ENCODE assay signal across 13 cellular contexts in genomic region chr2:160453111-160453820, GRCh38. TPM values are rescaled to one million over a fixed set of nuclear protein-coding genes. Genes with fewer than 3 reads are reported as not detected.
DNase-seq lines count a peak whose midpoint lies in the region; ATAC-seq, FAIRE-seq and TF ChIP-seq lines count a peak whose summit lies in the region.
"Had no signal": no experiment of that assay in that cellular context is flagged by ENCODE, and none has a peak within 500 bp of the region (broad histone marks: within the 10 kb centered on the region; RNA-seq: fewer than 3 reads in every experiment).

No MANE protein-coding gene starts in this region.

- H3K79me1 ChIP-seq in IMR-90 (ENCODE audit: low read depth in 1 of 2, low read length in 2 of 2): peaks cover 33 to 72% of the 10 kb centered on the region in 2 experiments

- ATAC-seq in HepG2: no peak
- no peak for ATAC-seq in right lobe of liver
- ATAC-seq in IMR-90 (ENCODE audit: low read depth): no peak
- ATAC-seq in GM21576 (IDR thresholded peaks at IDR 0.05; ENCODE audit: unreplicated experiment): no peak
- ATAC-seq in GM21717 (IDR thresholded peaks at IDR 0.05; ENCODE audit: unreplicated experiment): no peak
- ATAC-seq in HG02623 (IDR thresholded peaks at IDR 0.05; ENCODE audit: unreplicated experiment): no peak
- ATAC-seq: GM23338 had no signal

- TF ChIP-seq CTCF in HepG2 (CRISPR knock-in tag; IDR thresholded peaks at IDR 0.05) (no peak), right lobe of liver (IDR thresholded peaks at IDR 0.05) (no peak), IMR-90 (conservative IDR thresholded peaks at IDR 0.05; ENCODE audit: low read depth, low read length) (no peak), esophagus muscularis mucosa (IDR thresholded peaks at IDR 0.05) (no peak), uterus (IDR thresholded peaks at IDR 0.05) (no peak)

- intact Hi-C loops in HepG2 (cut with micrococcal nuclease; ENCODE audit: unreplicated experiment): no loop called here
- intact Hi-C loops in right lobe of liver (cut with DNase I): no loop called here
- intact Hi-C loops in IMR-90 (cut with micrococcal nuclease): no loop called here
- intact Hi-C loops in esophagus muscularis mucosa (cut with DNase I): no loop called here
- intact Hi-C loops in uterus (cut with DNase I; ENCODE audit: low total_unique reads): no loop called here

- H3K4ac ChIP-seq in IMR-90 (ENCODE audit: low read depth, low read length): no peak overlapping the region

- H3K56ac ChIP-seq in IMR-90 (ENCODE audit: extremely low read depth, insufficient read depth, low read length): no peak overlapping the region

- no peak overlapping the region; the same call in 1 of the 2 replicates for H4K91ac ChIP-seq in IMR-90 (ENCODE audit: insufficient read depth, low read depth, low read length)

- peaks cover 28% of the 10 kb centered on the region for H3K79me2 ChIP-seq in HepG2 (ENCODE audit: insufficient read depth, low read length)

- peaks cover 14% of the 10 kb centered on the region for H3K9me1 ChIP-seq in IMR-90 (ENCODE audit: insufficient read depth, low read length)

- FAIRE-seq in HepG2 (lab: Jason Lieb, UNC): no peak
- FAIRE-seq: A204.1 had no signal

- H2BK5ac ChIP-seq in IMR-90 (ENCODE audit: low read depth, low read length, poor library complexity, severe bottlenecking): peak overlapping the region; percentile 41

- H3K9ac ChIP-seq in HepG2 (ENCODE audit: insufficient read depth, low read depth, low read length) (no peak overlapping the region), IMR-90 (ENCODE audit: low read depth, low read length) (no peak overlapping the region)

- peak overlapping the region; percentile 37 for H2AK5ac ChIP-seq in IMR-90 (ENCODE audit: low read depth, low read length)

- TF ChIP-seq EP300 in HepG2 (IDR thresholded peaks at IDR 0.05; ENCODE audit: low read depth in 2 of 2, low read length in 2 of 2): no peak
- TF ChIP-seq EP300 in HepG2 (CRISPR knock-in tag; IDR thresholded peaks at IDR 0.05; ENCODE audit: borderline replicate concordance): no peak
- TF ChIP-seq EP300 in esophagus muscularis mucosa (IDR thresholded peaks at IDR 0.05): no peak

- in situ Hi-C loops in HepG2 (cut with HindIII; ENCODE audit: extremely low pct_ligation_motif_present, low pct_unique_long_range_greater_than_20kb): no loop called here
- in situ Hi-C loops in IMR-90 (cut with MboI; ENCODE audit: low sequenced_read_pairs): no loop called here

- H2AK9ac ChIP-seq in IMR-90 (replicated peaks; ENCODE audit: low read depth, low read length, poor library complexity): no peak overlapping the region

- H2BK15ac ChIP-seq in IMR-90 (ENCODE audit: low read depth, low read length): no peak overlapping the region

- H4K8ac ChIP-seq in IMR-90 (ENCODE audit: low read depth in 2 of 2, low read length in 2 of 2): peak overlapping the region in 1 of 2 experiments; percentile 12; a peak in 3 of 4 replicates

- no peaks in the 10 kb centered on the region; a peak in 2 of 5 replicates for H3K36me3 ChIP-seq in HepG2 (replicated peaks in 1 of 2; ENCODE audit: control insufficient read depth in 1 of 2, insufficient read depth in 2 of 2, low read length in 2 of 2)
- H3K36me3 ChIP-seq in right lobe of liver: no peaks in the 10 kb centered on the region
- H3K36me3 ChIP-seq in IMR-90 (ENCODE audit: control insufficient read depth, insufficient read depth, low read length): peaks cover 4% of the 10 kb centered on the region; the same call in 1 of the 2 replicates
- no peaks in the 10 kb centered on the region for H3K36me3 ChIP-seq in esophagus muscularis mucosa
- H3K36me3 ChIP-seq in uterus: no peaks in the 10 kb centered on the region
- H3K36me3 ChIP-seq: BE2C had no signal

- TSS peak; percentile 23 for BruUV-seq in HepG2 (replicated peaks; lab: Mats Ljungman, UMichigan)
- BruUV-seq in IMR-90 (replicated peaks; lab: Mats Ljungman, UMichigan): no TSS peak

- H3K27ac ChIP-seq in HepG2 (ENCODE audit: extremely low read length, insufficient read depth, low read length) (no peak overlapping the region), right lobe of liver (no peak overlapping the region), IMR-90 (ENCODE audit: insufficient read depth, low read length) (no peak overlapping the region), esophagus muscularis mucosa (replicated peaks in 1 of 4) (peak overlapping the region in 3 of 4 donors; percentile 21 to 51 (median 42)), uterus (peak overlapping the region; percentile 40 to 46)

- dilution Hi-C loops in IMR-90 (cut with HindIII; ENCODE audit: low sequenced_read_pairs, unreplicated experiment): no loop called here

- H3K4me3 ChIP-seq in HepG2 (replicated peaks in 1 of 3; ENCODE audit: insufficient read depth in 1 of 3, low read depth in 2 of 3, low read length in 3 of 3) (no peak overlapping the region), right lobe of liver (no peak overlapping the region), IMR-90 (ENCODE audit: insufficient read depth, low read depth, low read length) (no peak overlapping the region), esophagus muscularis mucosa (no peak overlapping the region), uterus (no peak overlapping the region)
- H3K4me3 ChIP-seq: GM23338 had no signal

- no peak overlapping the region for H3K4me2 ChIP-seq in HepG2 (ENCODE audit: low read depth, low read length)
- no peak overlapping the region for H3K4me2 ChIP-seq in IMR-90 (ENCODE audit: low read depth, low read length)
- H3K4me2 ChIP-seq: GM23338 had no signal

- H4K5ac ChIP-seq in IMR-90 (ENCODE audit: low read depth, low read length): peak overlapping the region; percentile 12; the same call in 1 of the 2 replicates

- CTCF ChIA-PET in HepG2 (lab: Yijun Ruan, JAX; ENCODE audit: low intra/inter-chr PET ratio, low total read pairs) (no interaction called here), IMR-90 (lab: Yijun Ruan, JAX) (interaction anchor here (0.5 kb wide), 1 partner anchor 462 kb away, joined by 3 read pairs; no protein-coding TSS in a partner anchor)

- H2AFZ ChIP-seq in HepG2 (ENCODE audit: low read length): no peak overlapping the region
- H2AFZ ChIP-seq in IMR-90 (replicated peaks; ENCODE audit: low read length, poor library complexity): no peak overlapping the region
- H2AFZ ChIP-seq: GM23338 had no signal

- peaks cover 47% of the 10 kb centered on the region for H4K20me1 ChIP-seq in HepG2 (ENCODE audit: insufficient read depth, low read length)
- peaks cover 25% of the 10 kb centered on the region for H4K20me1 ChIP-seq in IMR-90 (ENCODE audit: insufficient read depth, low read length)

- H3K27me3 ChIP-seq in HepG2 (ENCODE audit: control insufficient read depth in 1 of 2, insufficient read depth in 2 of 2, low read length in 2 of 2): no peaks in the 10 kb centered on the region
- no peaks in the 10 kb centered on the region for H3K27me3 ChIP-seq in right lobe of liver
- H3K27me3 ChIP-seq in IMR-90 (ENCODE audit: control insufficient read depth, insufficient read depth, low read length): no peaks in the 10 kb centered on the region
- no peaks in the 10 kb centered on the region for H3K27me3 ChIP-seq in esophagus muscularis mucosa
- no peaks in the 10 kb centered on the region for H3K27me3 ChIP-seq in uterus
- H3K27me3 ChIP-seq: BE2C had no signal

- no peak for TF ChIP-seq POLR2A in HepG2 (IDR thresholded peaks at IDR 0.05; ENCODE audit: insufficient read depth in 1 of 2, low read depth in 2 of 2, low read length in 2 of 2)
- TF ChIP-seq POLR2A in right lobe of liver (IDR thresholded peaks at IDR 0.05): no peak
- no peak for TF ChIP-seq POLR2A in IMR-90 (IDR thresholded peaks at IDR 0.05; ENCODE audit: low read depth, low read length)
- TF ChIP-seq POLR2A in esophagus muscularis mucosa (IDR thresholded peaks at IDR 0.05; ENCODE audit: low read depth): no peak
- no peak for TF ChIP-seq POLR2A in uterus (IDR thresholded peaks at IDR 0.05)

- POLR2A ChIA-PET in HepG2 (lab: Yijun Ruan, JAX): no interaction called here
- POLR2A ChIA-PET in IMR-90 (lab: Charles Lee; ENCODE audit: unreplicated experiment): no interaction called here

- DNase-seq in HepG2 (ENCODE audit: low spot score): no peak
- no peak for DNase-seq in right lobe of liver
- no peak for DNase-seq in IMR-90
- no peak for DNase-seq in esophagus muscularis mucosa (ENCODE audit: extremely low spot score)
- DNase-seq in uterus: no peak
- DNase-seq: BE2C; CD8-positive, alpha-beta memory T cell; H7 had no signal

- H3K4me1 ChIP-seq in HepG2 (ENCODE audit: insufficient read depth, low read length) (peaks cover 20% of the 10 kb centered on the region), right lobe of liver (peaks cover 0 to 40% (median 13%) of the 10 kb centered on the region in 4 donors), IMR-90 (ENCODE audit: control insufficient read depth, insufficient read depth, low read length) (peaks cover 14% of the 10 kb centered on the region), esophagus muscularis mucosa (peaks cover 56 to 70% (median 67%) of the 10 kb centered on the region in 4 donors), uterus (peaks cover 0 to 7% of the 10 kb centered on the region in 2 donors)
- H3K4me1 ChIP-seq: BE2C had no signal

- WGBS in HepG2 (ENCODE audit: low lambda C conversion rate): 86% methylated on average over 3 of the region's 3 CpGs
- WGBS in right lobe of liver (ENCODE audit: insufficient coverage, low coverage, low lambda C conversion rate, missing lambda C conversion rate): 74% methylated on average over 3 of the region's 3 CpGs
- 83% methylated on average over 1 of the region's 3 CpGs; no CpG with 5 or more reads in 1 of the 2 experiments for WGBS in IMR-90 (ENCODE audit: extremely low coverage in 2 of 2, insufficient read length in 1 of 2), 2 experiments
- 70% methylated on average over 3 of the region's 3 CpGs for WGBS in esophagus muscularis mucosa

- H3K9me3 ChIP-seq in HepG2 (ENCODE audit: low read length) (no peaks in the 10 kb centered on the region), right lobe of liver (no peaks in the 10 kb centered on the region), IMR-90 (ENCODE audit: control insufficient read depth, insufficient read depth, low read length) (no peaks in the 10 kb centered on the region), esophagus muscularis mucosa (no peaks in the 10 kb centered on the region), uterus (no peaks in the 10 kb centered on the region)
- H3K9me3 ChIP-seq: BE2C had no signal

- TF ChIP-seq RAD21 in HepG2 (CRISPR knock-in tag; IDR thresholded peaks at IDR 0.05) (no peak), IMR-90 (IDR thresholded peaks at IDR 0.05; ENCODE audit: low read length) (no peak)

- H3K18ac ChIP-seq in IMR-90 (ENCODE audit: low read depth, low read length): peak overlapping the region; percentile 75; the same call in 1 of the 2 replicates

- no peak overlapping the region for H3K23ac ChIP-seq in IMR-90 (ENCODE audit: low read depth, low read length)

- no peak overlapping the region for H3K14ac ChIP-seq in IMR-90 (replicated peaks; ENCODE audit: low read depth, low read length)

- H2BK120ac ChIP-seq in IMR-90 (ENCODE audit: low read depth, low read length): no peak overlapping the region

- H2BK20ac ChIP-seq in IMR-90 (ENCODE audit: low read depth, low read length): no peak overlapping the region

RNA-seq across cellular contexts. Expression of gene RBMS1, which starts 40.3 kb away (rescaled TPM):
- total RNA-seq in HepG2 (2016; rRNA removed; fragmentation: Illumina TruSeq; extraction: Trizol) (52.1 and 55.5 TPM in 2 replicates), right lobe of liver (10 to 100 TPM in 4 of 6 experiments, 1 to 10 TPM in 2; 8.5 to 21.4 (median 14.3) TPM), IMR-90 (2012; rRNA removed) (64.9 and 73.6 TPM in 2 replicates), esophagus muscularis mucosa (100 to 1,000 TPM in 1 of 4 donors, 10 to 100 TPM in 3; 86.8 to 116 (median 93.1) TPM), uterus (100 to 1,000 TPM in 2 of 4 donors, 10 to 100 TPM in 2; 30.5 to 149 (median 88.9) TPM)
- 4.1 and 5.2 TPM in 2 replicates for total RNA-seq in HepG2 (2016; cell fraction: cytosol; rRNA removed; fragmentation: Illumina TruSeq; extraction: Trizol; ENCODE audit: low read depth)
- total RNA-seq in HepG2 (2016; cell fraction: insoluble cytoplasmic fraction; rRNA removed; fragmentation: Illumina TruSeq; extraction: Trizol): 51.6 and 52.5 TPM in 2 replicates
- 18.5 and 21.0 TPM in 2 replicates for total RNA-seq in HepG2 (2016; cell fraction: membrane; rRNA removed; fragmentation: Illumina TruSeq; extraction: Trizol)
- 44.0 and 59.0 TPM in 2 replicates for total RNA-seq in HepG2 (2016; cell fraction: nucleus; rRNA removed; fragmentation: Illumina TruSeq; extraction: Trizol)
- polyA plus RNA-seq in HepG2 (2011; rRNA removed) (82.9 and 110 TPM in 2 replicates), IMR-90 (2012; rRNA removed) (43.5 and 45.9 TPM in 2 replicates)
- polyA plus RNA-seq in HepG2 (2011; cell fraction: cytosol; rRNA removed): 71.0 and 80.7 TPM in 2 replicates
- polyA plus RNA-seq in HepG2 (2011; cell fraction: nucleus; rRNA removed): 50.6 and 54.0 TPM in 2 replicates
- 70.0 and 92.2 TPM in 2 replicates for polyA plus RNA-seq in HepG2 (2012)
- 2.6 and 2.7 TPM in 2 replicates for polyA plus RNA-seq in HepG2 (2016; cell fraction: cytosol; fragmentation: Illumina TruSeq; extraction: Trizol; ENCODE audit: low read depth)
- polyA plus RNA-seq in HepG2 (2016; cell fraction: insoluble cytoplasmic fraction; fragmentation: Illumina TruSeq; extraction: Trizol; ENCODE audit: low read depth): 51.8 and 60.2 TPM in 2 replicates
- 10.2 and 12.3 TPM in 2 replicates for polyA plus RNA-seq in HepG2 (2016; cell fraction: membrane; fragmentation: Illumina TruSeq; extraction: Trizol; ENCODE audit: low read depth)
- 43.3 and 48.9 TPM in 2 replicates for polyA plus RNA-seq in HepG2 (2016; cell fraction: nucleus; fragmentation: Illumina TruSeq; extraction: Trizol; ENCODE audit: insufficient read depth, low read depth)
- 28.8 and 93.8 TPM in 2 replicates for polyA minus RNA-seq in HepG2 (2011; rRNA and poly(A)+ RNA removed; ENCODE audit: low replicate concordance)
- 56.0 and 61.6 TPM in 2 replicates for polyA minus RNA-seq in HepG2 (2011; cell fraction: cytosol; rRNA and poly(A)+ RNA removed)
- 172 and 186 TPM in 2 replicates for polyA minus RNA-seq in HepG2 (2011; cell fraction: nucleus; rRNA and poly(A)+ RNA removed)
- 12.0 and 17.3 TPM in 2 replicates for polyA plus RNA-seq in IMR-90 (2012; cell fraction: cytosol; rRNA removed)
- 21.4 and 98.7 TPM in 2 replicates for polyA plus RNA-seq in IMR-90 (2012; cell fraction: nucleus; rRNA removed; ENCODE audit: low replicate concordance)

Comparison
In these comparisons a context has a peak if more than half of its experiments do, and no peak if none do; other contexts are left out.
1. H3K27ac ChIP-seq: peak in esophagus muscularis mucosa (3 of 4) and uterus (2 of 2); none in HepG2 (single experiment), right lobe of liver (0 of 3) and IMR-90 (single experiment).